1 cellular context compared by ENCODE assay signal in genomic region chr22:40346178-40347064, GRCh38.
TF ChIP-seq lines count a peak whose summit lies in the region.

Gene ADSL, plus strand, starts transcription at chr22:40346500. Its CDS starts 59 bp downstream, at chr22:40346559.

TF ChIP-seq in HepG2, 621 proteins besides CTCF, POLR2A, EP300 and RAD21 (continued from another document and continues in another):
- TF ChIP-seq, protein P1, sequence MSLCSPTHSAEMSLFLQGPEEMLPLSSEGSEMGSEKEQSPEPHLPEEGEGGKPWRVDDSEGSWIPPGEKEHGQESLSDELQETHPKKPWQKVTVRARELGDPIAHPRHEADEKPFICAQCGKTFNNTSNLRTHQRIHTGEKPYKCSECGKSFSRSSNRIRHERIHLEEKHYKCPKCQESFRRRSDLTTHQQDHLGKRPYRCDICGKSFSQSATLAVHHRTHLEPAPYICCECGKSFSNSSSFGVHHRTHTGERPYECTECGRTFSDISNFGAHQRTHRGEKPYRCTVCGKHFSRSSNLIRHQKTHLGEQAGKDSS (CRISPR knock-in tag; IDR thresholded peaks at IDR 0.05; ENCODE audit: borderline replicate concordance, low read depth), result peak; percentile 97
- TF ChIP-seq ZFYVE20 (CRISPR knock-in tag; IDR thresholded peaks at IDR 0.05; ENCODE audit: borderline replicate concordance, low read depth), result no peak
- TF ChIP-seq EHMT2 (IDR thresholded peaks at IDR 0.05; ENCODE audit: borderline replicate concordance, low read depth, low read length), result no peak
- no peak for TF ChIP-seq DPF2 (CRISPR knock-in tag; IDR thresholded peaks at IDR 0.05; ENCODE audit: borderline replicate concordance, low read depth)
- TF ChIP-seq, protein P2, sequence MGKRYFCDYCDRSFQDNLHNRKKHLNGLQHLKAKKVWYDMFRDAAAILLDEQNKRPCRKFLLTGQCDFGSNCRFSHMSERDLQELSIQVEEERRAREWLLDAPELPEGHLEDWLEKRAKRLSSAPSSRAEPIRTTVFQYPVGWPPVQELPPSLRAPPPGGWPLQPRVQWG (CRISPR knock-in tag; IDR thresholded peaks at IDR 0.05; ENCODE audit: borderline replicate concordance, low read depth), result no peak
- no peak for TF ChIP-seq HOXA9 (CRISPR knock-in tag; IDR thresholded peaks at IDR 0.05; ENCODE audit: borderline replicate concordance)
- no peak; the same call in 1 of the 2 replicates for TF ChIP-seq MAFG (CRISPR knock-in tag; IDR thresholded peaks at IDR 0.05)
- TF ChIP-seq TOPORS (CRISPR knock-in tag; IDR thresholded peaks at IDR 0.05), result 0 out of 2 replicates have a peak, but pooled peaks have one; percentile 62
- TF ChIP-seq ATF2 (CRISPR knock-in tag; IDR thresholded peaks at IDR 0.05), result peak; percentile 88
- TF ChIP-seq SMAD9 (CRISPR knock-in tag; IDR thresholded peaks at IDR 0.05), result 0 out of 2 replicates have a peak, but pooled peaks have one; percentile 74
- TF ChIP-seq, protein P3, sequence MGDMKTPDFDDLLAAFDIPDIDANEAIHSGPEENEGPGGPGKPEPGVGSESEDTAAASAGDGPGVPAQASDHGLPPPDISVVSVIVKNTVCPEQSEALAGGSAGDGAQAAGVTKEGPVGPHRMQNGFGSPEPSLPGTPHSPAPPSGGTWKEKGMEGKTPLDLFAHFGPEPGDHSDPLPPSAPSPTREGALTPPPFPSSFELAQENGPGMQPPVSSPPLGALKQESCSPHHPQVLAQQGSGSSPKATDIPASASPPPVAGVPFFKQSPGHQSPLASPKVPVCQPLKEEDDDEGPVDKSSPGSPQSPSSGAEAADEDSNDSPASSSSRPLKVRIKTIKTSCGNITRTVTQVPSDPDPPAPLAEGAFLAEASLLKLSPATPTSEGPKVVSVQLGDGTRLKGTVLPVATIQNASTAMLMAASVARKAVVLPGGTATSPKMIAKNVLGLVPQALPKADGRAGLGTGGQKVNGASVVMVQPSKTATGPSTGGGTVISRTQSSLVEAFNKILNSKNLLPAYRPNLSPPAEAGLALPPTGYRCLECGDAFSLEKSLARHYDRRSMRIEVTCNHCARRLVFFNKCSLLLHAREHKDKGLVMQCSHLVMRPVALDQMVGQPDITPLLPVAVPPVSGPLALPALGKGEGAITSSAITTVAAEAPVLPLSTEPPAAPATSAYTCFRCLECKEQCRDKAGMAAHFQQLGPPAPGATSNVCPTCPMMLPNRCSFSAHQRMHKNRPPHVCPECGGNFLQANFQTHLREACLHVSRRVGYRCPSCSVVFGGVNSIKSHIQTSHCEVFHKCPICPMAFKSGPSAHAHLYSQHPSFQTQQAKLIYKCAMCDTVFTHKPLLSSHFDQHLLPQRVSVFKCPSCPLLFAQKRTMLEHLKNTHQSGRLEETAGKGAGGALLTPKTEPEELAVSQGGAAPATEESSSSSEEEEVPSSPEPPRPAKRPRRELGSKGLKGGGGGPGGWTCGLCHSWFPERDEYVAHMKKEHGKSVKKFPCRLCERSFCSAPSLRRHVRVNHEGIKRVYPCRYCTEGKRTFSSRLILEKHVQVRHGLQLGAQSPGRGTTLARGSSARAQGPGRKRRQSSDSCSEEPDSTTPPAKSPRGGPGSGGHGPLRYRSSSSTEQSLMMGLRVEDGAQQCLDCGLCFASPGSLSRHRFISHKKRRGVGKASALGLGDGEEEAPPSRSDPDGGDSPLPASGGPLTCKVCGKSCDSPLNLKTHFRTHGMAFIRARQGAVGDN (CRISPR knock-in tag; IDR thresholded peaks at IDR 0.05), result peak; percentile 98
- TF ChIP-seq EZH2 (conservative IDR thresholded peaks at IDR 0.05; ENCODE audit: low read depth, low read length), result no peak
- peak; percentile 72; the same call in 1 of the 2 replicates for TF ChIP-seq ZNF768 (CRISPR knock-in tag; IDR thresholded peaks at IDR 0.05)
- no peak for TF ChIP-seq ZXDC (CRISPR knock-in tag; IDR thresholded peaks at IDR 0.05)
- TF ChIP-seq DNMT1 (CRISPR knock-in tag; IDR thresholded peaks at IDR 0.05), result peak; percentile 56; the same call in 1 of the 2 replicates
- TF ChIP-seq ATF3 (CRISPR knock-in tag; IDR thresholded peaks at IDR 0.05), result 0 out of 2 replicates have a peak, but pooled peaks have one; percentile 3
- TF ChIP-seq UBTF (CRISPR knock-in tag; IDR thresholded peaks at IDR 0.05), result peak; percentile 91
- TF ChIP-seq, protein P4, sequence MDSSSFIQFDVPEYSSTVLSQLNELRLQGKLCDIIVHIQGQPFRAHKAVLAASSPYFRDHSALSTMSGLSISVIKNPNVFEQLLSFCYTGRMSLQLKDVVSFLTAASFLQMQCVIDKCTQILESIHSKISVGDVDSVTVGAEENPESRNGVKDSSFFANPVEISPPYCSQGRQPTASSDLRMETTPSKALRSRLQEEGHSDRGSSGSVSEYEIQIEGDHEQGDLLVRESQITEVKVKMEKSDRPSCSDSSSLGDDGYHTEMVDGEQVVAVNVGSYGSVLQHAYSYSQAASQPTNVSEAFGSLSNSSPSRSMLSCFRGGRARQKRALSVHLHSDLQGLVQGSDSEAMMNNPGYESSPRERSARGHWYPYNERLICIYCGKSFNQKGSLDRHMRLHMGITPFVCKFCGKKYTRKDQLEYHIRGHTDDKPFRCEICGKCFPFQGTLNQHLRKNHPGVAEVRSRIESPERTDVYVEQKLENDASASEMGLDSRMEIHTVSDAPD (CRISPR knock-in tag; IDR thresholded peaks at IDR 0.05), result peak; percentile 60; the same call in 1 of the 2 replicates
- TF ChIP-seq ZNF597 (CRISPR knock-in tag; IDR thresholded peaks at IDR 0.05), result no peak
- TF ChIP-seq ZNF530 (CRISPR knock-in tag; IDR thresholded peaks at IDR 0.05; ENCODE audit: low read depth), result no peak
- 0 out of 2 replicates have a peak, but pooled peaks have one; percentile 10 for TF ChIP-seq SRF (IDR thresholded peaks at IDR 0.05; ENCODE audit: low read depth, low read length)
- TF ChIP-seq, protein P5, sequence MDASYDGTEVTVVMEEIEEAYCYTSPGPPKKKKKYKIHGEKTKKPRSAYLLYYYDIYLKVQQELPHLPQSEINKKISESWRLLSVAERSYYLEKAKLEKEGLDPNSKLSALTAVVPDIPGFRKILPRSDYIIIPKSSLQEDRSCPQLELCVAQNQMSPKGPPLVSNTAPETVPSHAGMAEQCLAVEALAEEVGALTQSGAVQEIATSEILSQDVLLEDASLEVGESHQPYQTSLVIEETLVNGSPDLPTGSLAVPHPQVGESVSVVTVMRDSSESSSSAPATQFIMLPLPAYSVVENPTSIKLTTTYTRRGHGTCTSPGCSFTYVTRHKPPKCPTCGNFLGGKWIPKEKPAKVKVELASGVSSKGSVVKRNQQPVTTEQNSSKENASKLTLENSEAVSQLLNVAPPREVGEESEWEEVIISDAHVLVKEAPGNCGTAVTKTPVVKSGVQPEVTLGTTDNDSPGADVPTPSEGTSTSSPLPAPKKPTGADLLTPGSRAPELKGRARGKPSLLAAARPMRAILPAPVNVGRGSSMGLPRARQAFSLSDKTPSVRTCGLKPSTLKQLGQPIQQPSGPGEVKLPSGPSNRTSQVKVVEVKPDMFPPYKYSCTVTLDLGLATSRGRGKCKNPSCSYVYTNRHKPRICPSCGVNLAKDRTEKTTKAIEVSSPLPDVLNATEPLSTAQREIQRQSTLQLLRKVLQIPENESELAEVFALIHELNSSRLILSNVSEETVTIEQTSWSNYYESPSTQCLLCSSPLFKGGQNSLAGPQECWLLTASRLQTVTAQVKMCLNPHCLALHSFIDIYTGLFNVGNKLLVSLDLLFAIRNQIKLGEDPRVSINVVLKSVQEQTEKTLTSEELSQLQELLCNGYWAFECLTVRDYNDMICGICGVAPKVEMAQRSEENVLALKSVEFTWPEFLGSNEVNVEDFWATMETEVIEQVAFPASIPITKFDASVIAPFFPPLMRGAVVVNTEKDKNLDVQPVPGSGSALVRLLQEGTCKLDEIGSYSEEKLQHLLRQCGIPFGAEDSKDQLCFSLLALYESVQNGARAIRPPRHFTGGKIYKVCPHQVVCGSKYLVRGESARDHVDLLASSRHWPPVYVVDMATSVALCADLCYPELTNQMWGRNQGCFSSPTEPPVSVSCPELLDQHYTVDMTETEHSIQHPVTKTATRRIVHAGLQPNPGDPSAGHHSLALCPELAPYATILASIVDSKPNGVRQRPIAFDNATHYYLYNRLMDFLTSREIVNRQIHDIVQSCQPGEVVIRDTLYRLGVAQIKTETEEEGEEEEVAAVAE (CRISPR knock-in tag; IDR thresholded peaks at IDR 0.05; ENCODE audit: borderline replicate concordance), result peak; percentile 90; the same call in 1 of the 2 replicates
- TF ChIP-seq, protein P6, sequence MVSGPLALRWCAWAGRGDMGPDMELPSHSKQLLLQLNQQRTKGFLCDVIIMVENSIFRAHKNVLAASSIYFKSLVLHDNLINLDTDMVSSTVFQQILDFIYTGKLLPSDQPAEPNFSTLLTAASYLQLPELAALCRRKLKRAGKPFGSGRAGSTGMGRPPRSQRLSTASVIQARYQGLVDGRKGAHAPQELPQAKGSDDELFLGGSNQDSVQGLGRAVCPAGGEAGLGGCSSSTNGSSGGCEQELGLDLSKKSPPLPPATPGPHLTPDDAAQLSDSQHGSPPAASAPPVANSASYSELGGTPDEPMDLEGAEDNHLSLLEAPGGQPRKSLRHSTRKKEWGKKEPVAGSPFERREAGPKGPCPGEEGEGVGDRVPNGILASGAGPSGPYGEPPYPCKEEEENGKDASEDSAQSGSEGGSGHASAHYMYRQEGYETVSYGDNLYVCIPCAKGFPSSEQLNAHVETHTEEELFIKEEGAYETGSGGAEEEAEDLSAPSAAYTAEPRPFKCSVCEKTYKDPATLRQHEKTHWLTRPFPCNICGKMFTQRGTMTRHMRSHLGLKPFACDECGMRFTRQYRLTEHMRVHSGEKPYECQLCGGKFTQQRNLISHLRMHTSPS (CRISPR knock-in tag; IDR thresholded peaks at IDR 0.05; ENCODE audit: low read depth), result no peak
- no peak for TF ChIP-seq ZNF75D (CRISPR knock-in tag; IDR thresholded peaks at IDR 0.05; ENCODE audit: borderline replicate concordance)
- TF ChIP-seq ZNF230 (CRISPR knock-in tag; IDR thresholded peaks at IDR 0.05), result peak; percentile 95
- TF ChIP-seq ZNF777 (CRISPR knock-in tag; IDR thresholded peaks at IDR 0.05), result peak; percentile 67
- peak; percentile 81; the same call in 1 of the 2 replicates for TF ChIP-seq STAT5B (CRISPR knock-in tag; IDR thresholded peaks at IDR 0.05)
- no peak; the same call in 1 of the 2 replicates for TF ChIP-seq ZFP37 (CRISPR knock-in tag; IDR thresholded peaks at IDR 0.05; ENCODE audit: borderline replicate concordance)
- peak; percentile 31; the same call in 1 of the 2 replicates for TF ChIP-seq ZNF512 (CRISPR knock-in tag; IDR thresholded peaks at IDR 0.05)
